Comparison of ENCODE assay signal across 29 cellular contexts in the genomic region with DNA sequence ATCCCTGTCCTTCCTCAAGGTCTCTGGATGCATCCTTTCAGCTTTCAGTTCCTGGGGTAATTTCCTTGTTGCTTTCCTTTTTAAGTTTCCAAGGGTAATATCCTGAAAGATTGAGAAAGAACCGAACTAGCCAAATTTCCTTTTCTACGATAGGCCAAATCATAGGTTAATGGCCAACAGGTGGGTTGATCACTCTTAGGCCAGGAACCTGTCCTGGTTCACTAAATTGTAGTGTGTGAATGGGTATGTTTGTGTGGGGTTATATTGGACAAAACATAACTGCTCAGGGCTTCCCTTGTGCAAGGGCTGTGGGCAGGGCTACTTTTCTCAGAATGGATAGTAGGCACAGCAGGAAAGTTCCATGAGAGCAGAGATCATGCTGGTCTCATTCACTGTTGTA. TPM values are rescaled to one million over a fixed set of nuclear protein-coding genes. Genes with fewer than 3 reads are reported as not detected.
"Had no signal": no experiment of that assay in that cellular context is flagged by ENCODE, and none has a peak within 500 bp of the region (broad histone marks: within the 10 kb centered on the region; RNA-seq: fewer than 3 reads in every experiment).

No MANE protein-coding gene starts in this region.

- H3K27ac ChIP-seq: ascending aorta, cardiac muscle cell, VCaP had no signal

- H3K36me3 ChIP-seq: cardiac muscle cell had no signal

- H3K4me1 ChIP-seq: ascending aorta had no signal

- ATAC-seq: activated CD8-positive, alpha-beta T cell treated with anti-CD3 and anti-CD28 coated beads for 36 hours; activated naive CD8-positive, alpha-beta T cell treated with anti-CD3 and anti-CD28 coated beads, Interleukin-2, amount 50 U/mL, for 24 hours; activated T-cell treated with anti-CD3 and anti-CD28 coated beads, Interleukin-2, amount 50 U/mL, for 4 hours; activated T-cell treated with anti-CD3 and anti-CD28 coated beads, Interleukin-2, amount 50 U/mL, for 72 hours; activated T-helper 17 cell treated with anti-CD3 and anti-CD28 coated beads, Interleukin-2, amount 50 U/mL, for 72 hours had no signal

- H3K4me3 ChIP-seq: ascending aorta, cardiac muscle cell had no signal

- H3K9me3 ChIP-seq: ascending aorta had no signal

- DNase-seq: activated B cell treated with CpG ODN at 0.5 μM for 24 hours; activated CD4-positive, alpha-beta memory T cell treated with anti-CD3 and anti-CD28 coated beads for 36 hours; activated CD4-positive, alpha-beta T cell treated with anti-CD3 and anti-CD28 coated beads for 4 hours; activated CD4-positive, alpha-beta T cell treated with anti-CD3 and anti-CD28 coated beads, Interleukin-2, amount 10 ng/mL, durations not matched to agents 24 days and 14 days; activated CD4-positive, alpha-beta T cell treated with anti-CD3 and anti-CD28 coated beads, Interleukin-2, amount 50 U/mL, for 1 hour; activated CD4-positive, alpha-beta T cell treated with anti-CD3 and anti-CD28 coated beads, Interleukin-2, amount 50 U/mL, for 4 hours; activated CD4-positive, CD25-positive, alpha-beta regulatory T cell treated with anti-CD3 and anti-CD28 coated beads, Interleukin-2, amount 50 U/mL, for 72 hours; activated CD8-positive, alpha-beta memory T cell treated with anti-CD3 and anti-CD28 coated beads, Interleukin-2, amount 50 U/mL, for 4 hours; activated CD8-positive, alpha-beta T cell treated with anti-CD3 and anti-CD28 coated beads for 36 hours; activated gamma-delta T cell; activated naive CD4-positive, alpha-beta T cell treated with anti-CD3 and anti-CD28 coated beads, Interleukin-2, amount 10 ng/mL, durations not matched to agents 7 days and 5 days; activated naive CD4-positive, alpha-beta T cell treated with Interleukin-2 at 50 U/mL for 16 hours; activated naive CD8-positive, alpha-beta T cell treated with anti-CD3 and anti-CD28 coated beads, Interleukin-2, amount 10 ng/mL, durations not matched to agents 7 days and 5 days; activated naive CD8-positive, alpha-beta T cell treated with anti-CD3 and anti-CD28 coated beads, Interleukin-2, amount 50 U/mL, for 24 hours; activated T-cell treated with anti-CD3 and anti-CD28 coated beads for 4 hours; activated T-cell treated with anti-CD3 and anti-CD28 coated beads, Interleukin-2, amount 50 U/mL, for 1 hour; activated T-cell treated with anti-CD3 and anti-CD28 coated beads, Interleukin-2, amount 50 U/mL, for 4 hours; activated T-cell treated with anti-CD3 and anti-CD28 coated beads, Interleukin-2, amount 50 U/mL, for 72 hours; amygdala; anterior cingulate cortex; caudate nucleus; cerebellar nuclear complex; T-helper 1 cell; T-helper 2 cell; T-helper 9 cell had no signal

- H3K27me3 ChIP-seq: ascending aorta, cardiac muscle cell had no signal

RNA-seq across cellular contexts. Expression of a gene that starts 17.1 kb away (rescaled TPM):
- total RNA-seq: ascending aorta had no signal
